Comparison of ENCODE assay signal across 16 cellular contexts in genomic region chr4:78567502-78568075, GRCh38. TPM values are rescaled to one million over a fixed set of nuclear protein-coding genes. Genes with fewer than 3 reads are reported as not detected.
A peak's percentile ranks its signal among the peaks of the same experiment; 100 is the strongest.
DNase-seq lines count a peak whose midpoint lies in the region; ATAC-seq lines count a peak whose summit lies in the region.
"Had no signal": no experiment of that assay in that cellular context is flagged by ENCODE, and none has a peak within 500 bp of the region (broad histone marks: within the 10 kb centered on the region; RNA-seq: fewer than 3 reads in every experiment).

No MANE protein-coding gene starts in this region.

- H3K36me3 ChIP-seq in HUES64 (ENCODE audit: insufficient read depth, low read length), result peaks cover 8% of the 10 kb centered on the region; the same call in 1 of the 2 replicates
- no peaks in the 10 kb centered on the region for H3K36me3 ChIP-seq in rectal smooth muscle tissue (ENCODE audit: control insufficient read depth, insufficient read depth, low read length)
- H3K36me3 ChIP-seq: ascending aorta had no signal

- ATAC-seq in GM21447 (IDR thresholded peaks at IDR 0.05; ENCODE audit: unreplicated experiment) (peak; percentile 2), HG02610 (IDR thresholded peaks at IDR 0.05; ENCODE audit: unreplicated experiment) (no peak), GM19395 (IDR thresholded peaks at IDR 0.05; ENCODE audit: unreplicated experiment) (no peak)
- ATAC-seq: activated CD4-positive, CD25-positive, alpha-beta regulatory T cell treated with anti-CD3 and anti-CD28 coated beads, Interleukin-2, amount 50 U/mL, for 24 hours had no signal

- H3K4me1 ChIP-seq in HUES64 (ENCODE audit: insufficient read depth, low read length), result peaks cover 41% of the 10 kb centered on the region
- H3K4me1 ChIP-seq in rectal smooth muscle tissue (ENCODE audit: control insufficient read depth, insufficient read depth, low read length), result peaks cover 8% of the 10 kb centered on the region

- peak overlapping the region; percentile 56; the same call in 1 of the 2 replicates for H3K27ac ChIP-seq in HUES64 (ENCODE audit: low read depth, low read length)
- H3K27ac ChIP-seq in epithelial cell of prostate, result peak overlapping the region; percentile 100
- H3K27ac ChIP-seq in rectal smooth muscle tissue (ENCODE audit: low read depth, low read length), result peak overlapping the region; percentile 44
- H3K27ac ChIP-seq: ascending aorta had no signal

- no peak for DNase-seq in epithelial cell of prostate (ENCODE audit: low read depth, low spot score)
- DNase-seq in COR-L47 (lab: John Stamatoyannopoulos, UW), result no peak
- DNase-seq: activated CD8-positive, alpha-beta memory T cell treated with anti-CD3 and anti-CD28 coated beads, Interleukin-2, amount 50 U/mL, for 48 hours; activated naive CD4-positive, alpha-beta T cell treated with Interleukin-2 at 50 U/mL for 16 hours; cortex of kidney; HFFc6; NCI-H1105 treated with DMSO at 0.1 percent for 48 hours; retina had no signal

- 82% methylated on average over 2 of the region's 2 CpGs for WGBS in HUES64

- H3K9ac ChIP-seq in HUES64 (ENCODE audit: low read depth, low read length) (no peak overlapping the region), rectal smooth muscle tissue (ENCODE audit: low read length) (no peak overlapping the region)

- no peak overlapping the region for H3K4me3 ChIP-seq in HUES64 (ENCODE audit: low read length)
- H3K4me3 ChIP-seq in rectal smooth muscle tissue (ENCODE audit: low read length), result no peak overlapping the region
- H3K4me3 ChIP-seq: ascending aorta, lung had no signal

- H3K27me3 ChIP-seq in HUES64 (ENCODE audit: insufficient read depth, low read length), result no peaks in the 10 kb centered on the region
- no peaks in the 10 kb centered on the region for H3K27me3 ChIP-seq in rectal smooth muscle tissue (ENCODE audit: control insufficient read depth, insufficient read depth, low read length)
- H3K27me3 ChIP-seq: ascending aorta had no signal

- no peaks in the 10 kb centered on the region for H3K9me3 ChIP-seq in HUES64 (ENCODE audit: insufficient read depth, low read depth, low read length)
- H3K9me3 ChIP-seq: ascending aorta had no signal

RNA-seq across cellular contexts. Expression of gene ANXA3, which starts 16.0 kb away (rescaled TPM):
- 25.5 TPM for polyA plus RNA-seq in HUES64 (2013, experiment 1 of 2)
- 22.6 TPM for polyA plus RNA-seq in HUES64 (2013, experiment 2 of 2)

Comparison
In these comparisons a context has a peak if more than half of its experiments do, and no peak if none do; other contexts are left out.
1. H3K27ac ChIP-seq: peak in every context shown above with its lines; median percentile 100 in epithelial cell of prostate; 56 in HUES64; 44 in rectal smooth muscle tissue.